ENCODE assay signal across 11 cellular contexts in the genomic region with DNA sequence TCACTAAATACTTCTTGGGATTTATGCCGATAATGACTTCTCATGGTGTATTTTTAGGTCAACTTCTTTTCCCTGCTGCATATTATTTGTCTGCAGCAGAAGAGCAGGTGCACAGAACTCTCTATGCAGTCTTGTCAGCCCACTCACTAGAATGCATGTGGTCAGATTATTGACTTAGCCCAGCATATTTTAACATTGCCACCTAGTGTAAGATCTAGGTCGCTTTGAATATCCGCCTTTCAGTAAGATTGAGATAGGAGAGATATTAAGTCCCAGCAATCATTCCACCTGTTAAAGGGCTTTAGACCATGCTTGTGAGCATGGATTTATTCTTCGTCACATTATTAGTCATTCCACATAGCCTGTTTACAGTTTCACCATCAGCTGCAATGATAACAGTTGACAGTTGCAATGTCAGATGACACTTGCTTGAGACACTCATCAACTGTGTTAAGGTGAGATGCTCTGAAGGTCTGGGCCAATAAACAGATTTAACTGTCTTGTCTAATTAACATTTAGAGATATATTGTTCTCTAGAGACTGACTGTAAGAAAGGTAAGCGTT.
DNase-seq lines count a peak whose midpoint lies in the region; ATAC-seq and TF ChIP-seq lines count a peak whose summit lies in the region.
"Had no signal": no experiment of that assay in that cellular context is flagged by ENCODE, and none has a peak within 500 bp of the region (broad histone marks: within the 10 kb centered on the region; RNA-seq: fewer than 3 reads in every experiment).

No MANE protein-coding gene starts in this region.

- H3K27ac Mint-ChIP-seq in mesothelial cell of epicardium (peak overlapping the region; percentile 22), WTC11 (no peak overlapping the region)
- H3K27ac Mint-ChIP-seq: stimulated activated naive CD8-positive, alpha-beta T cell treated with anti-CD3 and anti-CD28 coated beads, Interleukin-15, Interleukin-2, amounts not matched to agents 100 ng/mL and 50 ng/mL, for 24 hours had no signal

- TF ChIP-seq CTCF in NB4 (IDR thresholded peaks at IDR 0.05; ENCODE audit: low read depth, low read length): peak; percentile 16
- TF ChIP-seq CTCF in body of pancreas (IDR thresholded peaks at IDR 0.05): peak in 5 of 7 experiments; percentile 21 to 59 (median 42)
- TF ChIP-seq CTCF in mesothelial cell of epicardium (IDR thresholded peaks at IDR 0.05; ENCODE audit: unreplicated experiment): no peak
- no peak for TF ChIP-seq CTCF in WTC11 (IDR thresholded peaks at IDR 0.05)
- TF ChIP-seq CTCF in suprapubic skin (IDR thresholded peaks at IDR 0.05): no peak

- peaks cover under 1% of the 10 kb centered on the region for H3K9me3 Mint-ChIP-seq in mesothelial cell of epicardium
- H3K9me3 Mint-ChIP-seq in WTC11: no peaks in the 10 kb centered on the region
- H3K9me3 Mint-ChIP-seq: central memory CD8-positive, alpha-beta T cell; stimulated activated naive CD8-positive, alpha-beta T cell treated with anti-CD3 and anti-CD28 coated beads, Interleukin-15, Interleukin-2, amounts not matched to agents 100 ng/mL and 50 ng/mL, for 24 hours had no signal

- 23 to 34% methylated on average over 5 of the region's 5 CpGs for WGBS in body of pancreas, 2 donors
- 85% methylated on average over 5 of the region's 5 CpGs for WGBS in suprapubic skin

- no peak for TF ChIP-seq EP300 in suprapubic skin (IDR thresholded peaks at IDR 0.05)

- no peaks in the 10 kb centered on the region for H3K36me3 Mint-ChIP-seq in mesothelial cell of epicardium
- no peaks in the 10 kb centered on the region for H3K36me3 Mint-ChIP-seq in WTC11

- H3K9me3 ChIP-seq in body of pancreas: no peaks in the 10 kb centered on the region
- no peaks in the 10 kb centered on the region for H3K9me3 ChIP-seq in suprapubic skin

- POLR2A ChIA-PET in WTC11 (lab: Charles Lee): no interaction called here

- H3K36me3 ChIP-seq in body of pancreas (replicated peaks in 1 of 2; ENCODE audit: insufficient read depth in 1 of 2, low read depth in 2 of 2): no peaks in the 10 kb centered on the region
- no peaks in the 10 kb centered on the region for H3K36me3 ChIP-seq in suprapubic skin

- H3K4me1 ChIP-seq in body of pancreas: no peaks in the 10 kb centered on the region
- no peaks in the 10 kb centered on the region for H3K4me1 ChIP-seq in suprapubic skin

- intact Hi-C loops in body of pancreas (cut with DNase I): no loop called here

- peak; percentile 50 for DNase-seq in NB4 (ENCODE audit: low read depth)
- no peak for DNase-seq in body of pancreas
- no peak for DNase-seq in mesothelial cell of epicardium (ENCODE audit: low spot score in 2 of 2, unreplicated experiment in 2 of 2)
- no peak for DNase-seq in Ammon's horn (ENCODE audit: low spot score)
- no peak for DNase-seq in WTC11 (ENCODE audit: low spot score)
- no peak for DNase-seq in suprapubic skin (ENCODE audit: low spot score in 2 of 2)

- TF ChIP-seq POLR2A in NB4 (IDR thresholded peaks at IDR 0.05; ENCODE audit: extremely low read depth, insufficient read length): no peak
- TF ChIP-seq POLR2A in body of pancreas (IDR thresholded peaks at IDR 0.05): no peak
- TF ChIP-seq POLR2A in suprapubic skin (IDR thresholded peaks at IDR 0.05): no peak

- H3K4me1 Mint-ChIP-seq in mesothelial cell of epicardium: peaks cover 34% of the 10 kb centered on the region
- H3K4me1 Mint-ChIP-seq in WTC11: no peaks in the 10 kb centered on the region
- H3K4me1 Mint-ChIP-seq: central memory CD8-positive, alpha-beta T cell had no signal

- peak; percentile 42 for ATAC-seq in GM19351 (IDR thresholded peaks at IDR 0.05; ENCODE audit: unreplicated experiment)
- peak; percentile 42 for ATAC-seq in body of pancreas
- ATAC-seq in WTC11: no peak; the same call in 1 of the 2 replicates
- ATAC-seq in GM18909 (IDR thresholded peaks at IDR 0.05; ENCODE audit: poor library complexity, unreplicated experiment): no peak

- no peak overlapping the region for H3K4me3 Mint-ChIP-seq in mesothelial cell of epicardium
- H3K4me3 Mint-ChIP-seq in WTC11: no peak overlapping the region
- H3K4me3 Mint-ChIP-seq: central memory CD8-positive, alpha-beta T cell; stimulated activated naive CD8-positive, alpha-beta T cell treated with anti-CD3 and anti-CD28 coated beads, Interleukin-15, Interleukin-2, amounts not matched to agents 100 ng/mL and 50 ng/mL, for 24 hours had no signal

- H3K27me3 Mint-ChIP-seq in mesothelial cell of epicardium (ENCODE audit: low read depth) (no peaks in the 10 kb centered on the region), WTC11 (ENCODE audit: low read depth) (no peaks in the 10 kb centered on the region)
- H3K27me3 Mint-ChIP-seq: central memory CD8-positive, alpha-beta T cell had no signal

- no peak overlapping the region for H3K27ac ChIP-seq in body of pancreas
- no peak overlapping the region for H3K27ac ChIP-seq in suprapubic skin
- H3K27ac ChIP-seq: skin epidermis had no signal

- CTCF ChIA-PET in WTC11 (lab: Charles Lee): interaction anchor here (0.6 to 1.3 kb wide), 2 partner anchors 305 to 493 kb away, joined by 3 to 6 read pairs; no protein-coding TSS in a partner anchor

- H3K27me3 ChIP-seq in body of pancreas: no peaks in the 10 kb centered on the region
- H3K27me3 ChIP-seq in suprapubic skin: no peaks in the 10 kb centered on the region

- no peak overlapping the region for H3K4me3 ChIP-seq in NB4 (ENCODE audit: low read depth, low read length)
- no peak overlapping the region for H3K4me3 ChIP-seq in body of pancreas
- H3K4me3 ChIP-seq in suprapubic skin: no peak overlapping the region
- H3K4me3 ChIP-seq: skin epidermis had no signal

TF ChIP-seq in WTC11, 78 proteins besides CTCF, POLR2A, EP300 and RAD21:
- TF ChIP-seq ZNF671 (CRISPR knock-in tag; IDR thresholded peaks at IDR 0.05) (no peak), ETV6 (CRISPR knock-in tag; IDR thresholded peaks at IDR 0.05) (no peak)
- TF ChIP-seq, protein P1, sequence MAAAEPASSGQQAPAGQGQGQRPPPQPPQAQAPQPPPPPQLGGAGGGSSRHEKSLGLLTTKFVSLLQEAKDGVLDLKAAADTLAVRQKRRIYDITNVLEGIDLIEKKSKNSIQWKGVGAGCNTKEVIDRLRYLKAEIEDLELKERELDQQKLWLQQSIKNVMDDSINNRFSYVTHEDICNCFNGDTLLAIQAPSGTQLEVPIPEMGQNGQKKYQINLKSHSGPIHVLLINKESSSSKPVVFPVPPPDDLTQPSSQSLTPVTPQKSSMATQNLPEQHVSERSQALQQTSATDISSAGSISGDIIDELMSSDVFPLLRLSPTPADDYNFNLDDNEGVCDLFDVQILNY (CRISPR knock-in tag; IDR thresholded peaks at IDR 0.05): no peak
- TF ChIP-seq, protein P2, sequence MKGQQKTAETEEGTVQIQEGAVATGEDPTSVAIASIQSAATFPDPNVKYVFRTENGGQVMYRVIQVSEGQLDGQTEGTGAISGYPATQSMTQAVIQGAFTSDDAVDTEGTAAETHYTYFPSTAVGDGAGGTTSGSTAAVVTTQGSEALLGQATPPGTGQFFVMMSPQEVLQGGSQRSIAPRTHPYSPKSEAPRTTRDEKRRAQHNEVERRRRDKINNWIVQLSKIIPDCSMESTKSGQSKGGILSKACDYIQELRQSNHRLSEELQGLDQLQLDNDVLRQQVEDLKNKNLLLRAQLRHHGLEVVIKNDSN (CRISPR knock-in tag; IDR thresholded peaks at IDR 0.05): no peak
- TF ChIP-seq, protein P3, sequence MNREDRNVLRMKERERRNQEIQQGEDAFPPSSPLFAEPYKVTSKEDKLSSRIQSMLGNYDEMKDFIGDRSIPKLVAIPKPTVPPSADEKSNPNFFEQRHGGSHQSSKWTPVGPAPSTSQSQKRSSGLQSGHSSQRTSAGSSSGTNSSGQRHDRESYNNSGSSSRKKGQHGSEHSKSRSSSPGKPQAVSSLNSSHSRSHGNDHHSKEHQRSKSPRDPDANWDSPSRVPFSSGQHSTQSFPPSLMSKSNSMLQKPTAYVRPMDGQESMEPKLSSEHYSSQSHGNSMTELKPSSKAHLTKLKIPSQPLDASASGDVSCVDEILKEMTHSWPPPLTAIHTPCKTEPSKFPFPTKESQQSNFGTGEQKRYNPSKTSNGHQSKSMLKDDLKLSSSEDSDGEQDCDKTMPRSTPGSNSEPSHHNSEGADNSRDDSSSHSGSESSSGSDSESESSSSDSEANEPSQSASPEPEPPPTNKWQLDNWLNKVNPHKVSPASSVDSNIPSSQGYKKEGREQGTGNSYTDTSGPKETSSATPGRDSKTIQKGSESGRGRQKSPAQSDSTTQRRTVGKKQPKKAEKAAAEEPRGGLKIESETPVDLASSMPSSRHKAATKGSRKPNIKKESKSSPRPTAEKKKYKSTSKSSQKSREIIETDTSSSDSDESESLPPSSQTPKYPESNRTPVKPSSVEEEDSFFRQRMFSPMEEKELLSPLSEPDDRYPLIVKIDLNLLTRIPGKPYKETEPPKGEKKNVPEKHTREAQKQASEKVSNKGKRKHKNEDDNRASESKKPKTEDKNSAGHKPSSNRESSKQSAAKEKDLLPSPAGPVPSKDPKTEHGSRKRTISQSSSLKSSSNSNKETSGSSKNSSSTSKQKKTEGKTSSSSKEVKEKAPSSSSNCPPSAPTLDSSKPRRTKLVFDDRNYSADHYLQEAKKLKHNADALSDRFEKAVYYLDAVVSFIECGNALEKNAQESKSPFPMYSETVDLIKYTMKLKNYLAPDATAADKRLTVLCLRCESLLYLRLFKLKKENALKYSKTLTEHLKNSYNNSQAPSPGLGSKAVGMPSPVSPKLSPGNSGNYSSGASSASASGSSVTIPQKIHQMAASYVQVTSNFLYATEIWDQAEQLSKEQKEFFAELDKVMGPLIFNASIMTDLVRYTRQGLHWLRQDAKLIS (CRISPR knock-in tag; IDR thresholded peaks at IDR 0.05; ENCODE audit: borderline replicate concordance): no peak

Comparison
In these comparisons a context has a peak if more than half of its experiments do, and no peak if none do; other contexts are left out.
1. ATAC-seq: peak in GM19351 (single experiment) and body of pancreas (single experiment); none in WTC11 (single experiment) and GM18909 (single experiment).
2. CTCF ChIP-seq: peak in NB4 (single experiment) and body of pancreas (5 of 7); none in mesothelial cell of epicardium (single experiment), WTC11 (single experiment) and suprapubic skin (0 of 2).